In genomic region chr22:49825944-49826602, GRCh38 we compare ENCODE assay signal across 8 cellular contexts. TPM values are rescaled to one million over a fixed set of nuclear protein-coding genes. Genes with fewer than 3 reads are reported as not detected.
DNase-seq lines count a peak whose midpoint lies in the region; ATAC-seq and TF ChIP-seq lines count a peak whose summit lies in the region.

No MANE protein-coding gene starts in this region.

- H3K27me3 ChIP-seq in BJ (ENCODE audit: control insufficient read depth, insufficient read depth, low read length) (no peaks in the 10 kb centered on the region), OCI-LY3 (ENCODE audit: low read depth, low read length) (no peaks in the 10 kb centered on the region), right cardiac atrium (ENCODE audit: control insufficient read depth, insufficient read depth) (no peaks in the 10 kb centered on the region)

- H3K9ac ChIP-seq in OCI-LY3 (ENCODE audit: low read length), result peak overlapping the region; percentile 91

- H3K79me2 ChIP-seq in OCI-LY3 (ENCODE audit: low read length), result peaks cover 65% of the 10 kb centered on the region

- H3K9me3 ChIP-seq in OCI-LY3 (ENCODE audit: insufficient read depth, low read length) (no peaks in the 10 kb centered on the region; the same call in 1 of the 2 replicates), right cardiac atrium (ENCODE audit: control insufficient read depth, low read length) (no peaks in the 10 kb centered on the region)

- H3K36me3 ChIP-seq in BJ (ENCODE audit: control insufficient read depth, insufficient read depth, low read length) (peaks cover 13% of the 10 kb centered on the region), OCI-LY3 (replicated peaks; ENCODE audit: low read depth, low read length) (peaks cover 16% of the 10 kb centered on the region)

- peak in 1 of 2 donors; percentile 20 for ATAC-seq in right cardiac atrium
- no peak for ATAC-seq in GM19023 (IDR thresholded peaks at IDR 0.05; ENCODE audit: unreplicated experiment)
- no peak for ATAC-seq in HG03439 (IDR thresholded peaks at IDR 0.05; ENCODE audit: unreplicated experiment)

- intact Hi-C loops in right cardiac atrium (cut with DNase I), result no loop called here

- CTCF ChIA-PET in BJ (lab: Yijun Ruan, JAX), result interaction anchor here (1.3 kb wide), 1 partner anchor 35 kb away, joined by 4 read pairs; no protein-coding TSS in a partner anchor

- H3K4me1 ChIP-seq in OCI-LY3 (ENCODE audit: low read length), result peaks cover 17% of the 10 kb centered on the region
- peaks cover 10% of the 10 kb centered on the region for H3K4me1 ChIP-seq in right cardiac atrium (ENCODE audit: control insufficient read depth, insufficient read depth, low read length)

- H2AFZ ChIP-seq in OCI-LY3 (ENCODE audit: low read depth, low read length), result no peak overlapping the region

- TF ChIP-seq CTCF in BJ (IDR thresholded peaks at IDR 0.05; ENCODE audit: insufficient read depth, low read depth, low read length), result no peak
- no peak for TF ChIP-seq CTCF in OCI-LY3 (IDR thresholded peaks at IDR 0.05; ENCODE audit: low read depth, low read length)

- peak overlapping the region; percentile 97 for H3K4me2 ChIP-seq in OCI-LY3 (ENCODE audit: low read length)

- H3K27ac ChIP-seq in OCI-LY3 (ENCODE audit: low read length) (peak overlapping the region; percentile 47; the same call in 1 of the 2 replicates), right cardiac atrium (ENCODE audit: low read length) (no peak overlapping the region)

- no peak for DNase-seq in BJ (ENCODE audit: low read depth)
- DNase-seq in activated effector memory CD4-positive, alpha-beta T cell treated with Interleukin-2 at 50 U/mL for 16 hours, result peak; percentile 43
- peak in 1 of 3 donors; percentile 68 for DNase-seq in right cardiac atrium
- DNase-seq in stimulated activated CD4-positive, alpha-beta T cell treated with anti-CD3 and anti-CD28 coated beads, Interleukin-12 subunit alpha, Interleukin-12 subunit beta, amount 100 ng/mL, for 48 hours (ENCODE audit: low read depth in 2 of 3, low spot score in 1 of 3), result peak; percentile 43 to 52 (median 44)
- DNase-seq in NCI-H2227 (lab: John Stamatoyannopoulos, UW; ENCODE audit: unreplicated experiment), result no peak

- POLR2A ChIA-PET in BJ (lab: Charles Lee), result interaction anchor here (0.6 kb wide), 1 partner anchor 136 kb away, joined by 3 read pairs; no protein-coding TSS in a partner anchor

- H4K20me1 ChIP-seq in OCI-LY3 (ENCODE audit: insufficient read depth, low read length), result peaks cover 38% of the 10 kb centered on the region

- WGBS in right cardiac atrium, result 13% methylated on average over 31 of the region's 31 CpGs

- H3K4me3 ChIP-seq in BJ (ENCODE audit: low read depth, low read length) (peak overlapping the region; percentile 80), OCI-LY3 (ENCODE audit: low read length) (peak overlapping the region; percentile 99), right cardiac atrium (ENCODE audit: low read length) (peak overlapping the region; percentile 97)

RNA-seq across cellular contexts. Expression of gene BRD1, which starts 1.6 kb away (rescaled TPM):
- polyA plus RNA-seq in BJ (2011; rRNA removed) (3.1 and 4.6 TPM in 2 replicates), right cardiac atrium (16.3 TPM)
- polyA minus RNA-seq in BJ (2011; rRNA and poly(A)+ RNA removed), result 5.2 and 6.2 TPM in 2 replicates
- total RNA-seq in right cardiac atrium, result 10 to 100 TPM; 17.7 to 19.4 (median 18.3) TPM

RNA-seq across cellular contexts. Expression of gene ZBED4, which starts 27.6 kb away (rescaled TPM):
- 3.6 and 4.5 TPM in 2 replicates for polyA plus RNA-seq in BJ (2011; rRNA removed)
- 5.6 and 6.5 TPM in 2 replicates for polyA minus RNA-seq in BJ (2011; rRNA and poly(A)+ RNA removed)
- total RNA-seq in right cardiac atrium, result 1 to 10 TPM; 3.4 to 5.3 (median 4.1) TPM
- 2.3 TPM for polyA plus RNA-seq in right cardiac atrium

Comparison
In these comparisons a context has a peak if more than half of its experiments do, and no peak if none do; other contexts are left out.
1. DNase-seq: peak in activated effector memory CD4-positive, alpha-beta T cell treated with Interleukin-2 at 50 U/mL for 16 hours (single experiment) and stimulated activated CD4-positive, alpha-beta T cell treated with anti-CD3 and anti-CD28 coated beads, Interleukin-12 subunit alpha, Interleukin-12 subunit beta, amount 100 ng/mL, for 48 hours (3 of 3); none in BJ (single experiment) and NCI-H2227 (single experiment).
2. Peak in every context shown above with its lines, with median percentiles within 50 percentile points of each other: H3K4me3 ChIP-seq.